In the genomic region with DNA sequence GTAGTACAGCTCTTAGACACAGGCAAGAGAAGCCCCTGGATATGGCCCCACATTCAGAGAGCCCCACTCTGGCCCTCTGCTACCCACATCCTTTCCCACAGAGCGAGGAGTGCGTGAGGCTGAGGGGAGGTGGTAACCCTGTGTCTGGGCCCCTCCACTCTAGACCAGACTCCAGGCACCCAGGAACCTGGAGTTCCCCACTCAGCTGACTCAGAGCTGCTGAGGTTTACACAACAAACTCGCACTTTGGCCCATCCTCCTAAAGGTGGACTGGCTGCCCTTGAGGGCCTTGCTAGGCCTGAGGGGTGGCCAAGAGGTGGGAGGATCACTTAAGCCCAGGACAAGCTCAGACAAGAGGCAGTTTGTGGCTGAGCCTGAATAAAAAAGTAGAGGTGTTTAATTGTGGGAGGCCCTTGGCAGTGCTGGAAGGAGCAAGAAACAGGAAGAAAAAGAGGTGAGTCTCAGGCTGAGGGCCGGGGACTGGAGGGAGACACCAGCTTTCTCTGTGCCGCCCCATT, we compare ENCODE assay signal across 9 cellular contexts. TPM values are rescaled to one million over a fixed set of nuclear protein-coding genes. Genes with fewer than 3 reads are reported as not detected.
DNase-seq lines count a peak whose midpoint lies in the region; ATAC-seq and TF ChIP-seq lines count a peak whose summit lies in the region.
"Had no signal": no experiment of that assay in that cellular context is flagged by ENCODE, and none has a peak within 500 bp of the region (broad histone marks: within the 10 kb centered on the region; RNA-seq: fewer than 3 reads in every experiment).

No MANE protein-coding gene starts in this region.

- H3K36me3 ChIP-seq in Peyer's patch, result no peaks in the 10 kb centered on the region
- H3K36me3 ChIP-seq in transverse colon, result no peaks in the 10 kb centered on the region

- WGBS in transverse colon (ENCODE audit: low coverage in 1 of 2), 2 donors, result 77% methylated on average over 5 of the region's 5 CpGs; no CpG with 5 or more reads in 1 of the 2 donors

- no peaks in the 10 kb centered on the region for H3K27me3 ChIP-seq in Peyer's patch
- no peaks in the 10 kb centered on the region for H3K27me3 ChIP-seq in transverse colon

- no peak for TF ChIP-seq EP300 in transverse colon (IDR thresholded peaks at IDR 0.05; ENCODE audit: low read depth)

- DNase-seq in Peyer's patch (peak in 2 of 3 donors; percentile 63 to 79), fibroblast of villous mesenchyme (ENCODE audit: low read depth) (peak; percentile 24), transverse colon (peak; percentile 42), HEK293T (ENCODE audit: extremely low spot score) (no peak), NCI-H2171 (lab: John Stamatoyannopoulos, UW) (no peak)

- intact Hi-C loops in transverse colon (cut with DNase I; ENCODE audit: low total_unique reads), result no loop called here

- POLR2A ChIA-PET in HEK293T (lab: Yijun Ruan, JAX), result interaction anchor here (1.8 kb wide), 1 partner anchor 91 kb away, joined by 4 read pairs; no protein-coding TSS in a partner anchor

- CTCF ChIA-PET in HEK293T (lab: Yijun Ruan, JAX), result no interaction called here

- in situ Hi-C loops in transverse colon (cut with MboI; ENCODE audit: low pct_ligation_motif_present in 1 of 4, low pct_unique_long_range_greater_than_20kb in 1 of 4, low sequenced_read_pairs in 3 of 4), result loop anchor here in 1 of 4 donors (25.0 kb wide), 1 partner anchor 93 kb away; no protein-coding TSS in a partner anchor

- peak; percentile 84 for ATAC-seq in GM18861 (IDR thresholded peaks at IDR 0.05; ENCODE audit: unreplicated experiment)
- ATAC-seq in HG02642 (IDR thresholded peaks at IDR 0.05; ENCODE audit: poor library complexity, unreplicated experiment), result peak; percentile 91
- ATAC-seq in HG03025 (IDR thresholded peaks at IDR 0.05; ENCODE audit: low FRiP score, unreplicated experiment), result no peak

- TF ChIP-seq POLR2A in Peyer's patch (IDR thresholded peaks at IDR 0.05) (no peak), transverse colon (IDR thresholded peaks at IDR 0.05) (no peak)

- H3K4me3 ChIP-seq in Peyer's patch (no peak overlapping the region), fibroblast of villous mesenchyme (ENCODE audit: low read depth, low read length) (no peak overlapping the region), transverse colon (no peak overlapping the region)
- H3K4me3 ChIP-seq: PC-9 had no signal

- peaks cover 0 to 34% (median 2%) of the 10 kb centered on the region in 4 donors for H3K4me1 ChIP-seq in Peyer's patch
- peaks cover 4 to 40% (median 20%) of the 10 kb centered on the region in 4 donors for H3K4me1 ChIP-seq in transverse colon

- TF ChIP-seq CTCF in Peyer's patch (IDR thresholded peaks at IDR 0.05) (no peak), fibroblast of villous mesenchyme (IDR thresholded peaks at IDR 0.05; ENCODE audit: insufficient read depth, low read depth, low read length) (no peak), transverse colon (IDR thresholded peaks at IDR 0.05) (no peak)

- no peaks in the 10 kb centered on the region for H3K9me3 ChIP-seq in Peyer's patch
- H3K9me3 ChIP-seq in transverse colon, result no peaks in the 10 kb centered on the region

- H3K27ac ChIP-seq in Peyer's patch (peak overlapping the region in 1 of 4 donors; percentile 59), transverse colon (no peak overlapping the region)
- H3K27ac ChIP-seq: PC-9 had no signal

TF ChIP-seq in HEK293T, 16 proteins besides CTCF, POLR2A, EP300 and RAD21:
- TF ChIP-seq ZNF384 (IDR thresholded peaks at IDR 0.05), result no peak

RNA-seq across cellular contexts. Expression of a gene that starts 10.7 kb away (rescaled TPM):
- total RNA-seq in Peyer's patch, result 1 to 10 TPM; 4.0 to 9.7 (median 6.0) TPM
- 17.1 and 35.8 TPM in 2 replicates for total RNA-seq in fibroblast of villous mesenchyme
- total RNA-seq in transverse colon, result 1 to 10 TPM in 3 of 4 donors, under 1 TPM in 1; 1.00 to 8.6 (median 4.7) TPM

RNA-seq across cellular contexts. Expression of a gene that starts 21.8 kb away (rescaled TPM):
- total RNA-seq in Peyer's patch (10 to 100 TPM; 15.4 to 21.2 (median 17.3) TPM), fibroblast of villous mesenchyme (23.8 and 48.4 TPM in 2 replicates), transverse colon (10 to 100 TPM; 16.1 to 21.0 (median 17.6) TPM)

RNA-seq across cellular contexts. Expression of a gene that starts 44.0 kb away (rescaled TPM):
- 10 to 100 TPM in 1 of 4 donors, 1 to 10 TPM in 3; 6.3 to 10.7 (median 8.2) TPM for total RNA-seq in Peyer's patch
- 31.2 and 45.3 TPM in 2 replicates for total RNA-seq in fibroblast of villous mesenchyme
- total RNA-seq in transverse colon, result 10 to 100 TPM; 12.1 to 40.3 (median 16.5) TPM

Comparison
In these comparisons a context has a peak if more than half of its experiments do, and no peak if none do; other contexts are left out.
1. DNase-seq: peak in Peyer's patch (2 of 3), fibroblast of villous mesenchyme (single experiment) and transverse colon (single experiment); none in HEK293T (single experiment) and NCI-H2171 (single experiment).